In genomic region chr1:63892632-63893395, GRCh38 we compare ENCODE assay signal across 8 cellular contexts.
DNase-seq lines count a peak whose midpoint lies in the region; ATAC-seq and TF ChIP-seq lines count a peak whose summit lies in the region.

No MANE protein-coding gene starts in this region.

- in situ Hi-C loops in GM13977 (cut with MboI; ENCODE audit: low pct_unique_long_range_greater_than_20kb, low sequenced_read_pairs, unreplicated experiment): no loop called here

- peaks cover 8% of the 10 kb centered on the region for H3K4me1 ChIP-seq in Karpas-422 (ENCODE audit: low read length)

- no peaks in the 10 kb centered on the region for H3K79me2 ChIP-seq in Karpas-422 (ENCODE audit: low read length)

- no peak overlapping the region for H3K27ac Mint-ChIP-seq in activated T-helper 2 cell treated with anti-CD3 and anti-CD28 coated beads, Interferon-gamma antibody, Interleukin-2, Interleukin-4, amounts not matched to agents 10 μg/mL and 5 μg/mL and 100 μg/mL, durations not matched to agents 14 hours and 24 hours and 36 hours

- DNase-seq in GM13977 (ENCODE audit: low spot score) (peak; percentile 40), Karpas-422 (peak; percentile 62), anterior cingulate cortex (lab: John Stamatoyannopoulos, UW) (peak in 41 of 58 donors; percentile 1 to 71 (median 28)), left kidney (ENCODE audit: low read depth, low spot score) (peak; percentile 78), foreskin melanocyte (no peak), NCI-H1105 treated with DMSO at 0.1 percent for 48 hours (lab: John Stamatoyannopoulos, UW) (no peak)
- DNase-seq in activated T-helper 2 cell treated with anti-CD3 and anti-CD28 coated beads, Interferon-gamma antibody, Interleukin-2, Interleukin-4, amounts not matched to agents 10 μg/mL and 5 μg/mL and 100 μg/mL, durations not matched to agents 14 hours and 24 hours and 36 hours (ENCODE audit: low spot score): no peak

- no peaks in the 10 kb centered on the region for H3K27me3 ChIP-seq in Karpas-422 (ENCODE audit: low read length)

- intact Hi-C loops in activated T-helper 2 cell treated with anti-CD3 and anti-CD28 coated beads, Interferon-gamma antibody, Interleukin-2, Interleukin-4, amounts not matched to agents 10 μg/mL and 5 μg/mL and 100 μg/mL, durations not matched to agents 14 hours and 24 hours and 36 hours (cut with micrococcal nuclease): no loop called here

- no peak overlapping the region for H3K4me3 Mint-ChIP-seq in activated T-helper 2 cell treated with anti-CD3 and anti-CD28 coated beads, Interferon-gamma antibody, Interleukin-2, Interleukin-4, amounts not matched to agents 10 μg/mL and 5 μg/mL and 100 μg/mL, durations not matched to agents 14 hours and 24 hours and 36 hours (ENCODE audit: low read depth)

- no peak overlapping the region for H3K4me2 ChIP-seq in Karpas-422 (ENCODE audit: low read depth, low read length, poor library complexity, severe bottlenecking)

- H4K20me1 ChIP-seq in Karpas-422 (ENCODE audit: insufficient read depth, low read depth, low read length): no peaks in the 10 kb centered on the region

- ATAC-seq in GM21723 (IDR thresholded peaks at IDR 0.05; ENCODE audit: unreplicated experiment): peak; percentile 100

- no peak overlapping the region for H2AFZ ChIP-seq in Karpas-422 (ENCODE audit: low read length)

- H3K36me3 Mint-ChIP-seq in activated T-helper 2 cell treated with anti-CD3 and anti-CD28 coated beads, Interferon-gamma antibody, Interleukin-2, Interleukin-4, amounts not matched to agents 10 μg/mL and 5 μg/mL and 100 μg/mL, durations not matched to agents 14 hours and 24 hours and 36 hours (ENCODE audit: low read depth): no peaks in the 10 kb centered on the region

- no peaks in the 10 kb centered on the region for H3K9me2 ChIP-seq in Karpas-422 (replicated peaks; ENCODE audit: insufficient read depth, low read length)

- no peak for TF ChIP-seq CTCF in GM13977 (IDR thresholded peaks at IDR 0.05; ENCODE audit: extremely low read depth, insufficient read depth, missing control alignments)

- H3K4me1 Mint-ChIP-seq in activated T-helper 2 cell treated with anti-CD3 and anti-CD28 coated beads, Interferon-gamma antibody, Interleukin-2, Interleukin-4, amounts not matched to agents 10 μg/mL and 5 μg/mL and 100 μg/mL, durations not matched to agents 14 hours and 24 hours and 36 hours (ENCODE audit: low read depth): no peaks in the 10 kb centered on the region

- H3K9ac ChIP-seq in Karpas-422 (ENCODE audit: low read length): no peak overlapping the region

- H3K36me3 ChIP-seq in Karpas-422 (ENCODE audit: insufficient read depth, low read length): no peaks in the 10 kb centered on the region

- H3K9me3 ChIP-seq in Karpas-422 (ENCODE audit: low read length): no peaks in the 10 kb centered on the region

- H3K4me3 ChIP-seq in Karpas-422 (ENCODE audit: low read length): no peak overlapping the region

- no peaks in the 10 kb centered on the region for H3K27me3 Mint-ChIP-seq in activated T-helper 2 cell treated with anti-CD3 and anti-CD28 coated beads, Interferon-gamma antibody, Interleukin-2, Interleukin-4, amounts not matched to agents 10 μg/mL and 5 μg/mL and 100 μg/mL, durations not matched to agents 14 hours and 24 hours and 36 hours (ENCODE audit: low read depth)

- H3K27ac ChIP-seq in Karpas-422 (ENCODE audit: low read length): no peak overlapping the region

- H3K9me3 Mint-ChIP-seq in activated T-helper 2 cell treated with anti-CD3 and anti-CD28 coated beads, Interferon-gamma antibody, Interleukin-2, Interleukin-4, amounts not matched to agents 10 μg/mL and 5 μg/mL and 100 μg/mL, durations not matched to agents 14 hours and 24 hours and 36 hours: no peaks in the 10 kb centered on the region

Comparison
In these comparisons a context has a peak if more than half of its experiments do, and no peak if none do; other contexts are left out.
1. DNase-seq: peak in GM13977 (single experiment), Karpas-422 (single experiment), anterior cingulate cortex (41 of 58) and left kidney (single experiment); none in foreskin melanocyte (single experiment), activated T-helper 2 cell treated with anti-CD3 and anti-CD28 coated beads, Interferon-gamma antibody, Interleukin-2, Interleukin-4, amounts not matched to agents 10 μg/mL and 5 μg/mL and 100 μg/mL, durations not matched to agents 14 hours and 24 hours and 36 hours (single experiment) and NCI-H1105 treated with DMSO at 0.1 percent for 48 hours (single experiment).